In genomic region chr7:47581442-47581820, GRCh38 we compare ENCODE assay signal across 8 cellular contexts. TPM values are rescaled to one million over a fixed set of nuclear protein-coding genes. Genes with fewer than 3 reads are reported as not detected.
DNase-seq lines count a peak whose midpoint lies in the region; ATAC-seq and TF ChIP-seq lines count a peak whose summit lies in the region.

No MANE protein-coding gene starts in this region.

- TF ChIP-seq POLR2A in transverse colon (IDR thresholded peaks at IDR 0.05), result peak; percentile 27

- no peak for TF ChIP-seq CTCF in colonic mucosa (IDR thresholded peaks at IDR 0.05)
- TF ChIP-seq CTCF in transverse colon (IDR thresholded peaks at IDR 0.05), result no peak

- peak overlapping the region; percentile 97 for H2BK15ac ChIP-seq in mesenchymal stem cell (ENCODE audit: low read depth, poor library complexity, severe bottlenecking)

- WGBS in mesenchymal stem cell, result 1% methylated on average over 27 of the region's 36 CpGs
- 0% methylated on average over 3 of the region's 36 CpGs; no CpG with 5 or more reads in 1 of the 2 donors for WGBS in transverse colon (ENCODE audit: low coverage in 1 of 2), 2 donors

- peaks cover 10% of the 10 kb centered on the region for H3K4me1 ChIP-seq in colonic mucosa
- peaks cover 30% of the 10 kb centered on the region for H3K4me1 ChIP-seq in mesenchymal stem cell (ENCODE audit: control insufficient read depth, insufficient read depth, low read depth, low read length)
- peaks cover 7 to 57% (median 36%) of the 10 kb centered on the region in 4 donors for H3K4me1 ChIP-seq in transverse colon

- H3K4me3 ChIP-seq in colonic mucosa (peak overlapping the region; percentile 67), mesenchymal stem cell (ENCODE audit: insufficient read depth in 1 of 2, low read depth in 1 of 2, low read length in 2 of 2) (peak overlapping the region; percentile 70 to 79), transverse colon (peak overlapping the region; percentile 73 to 95 (median 80))

- no peak for TF ChIP-seq EP300 in transverse colon (IDR thresholded peaks at IDR 0.05; ENCODE audit: low read depth)

- DNase-seq in NCI-H1417 (lab: John Stamatoyannopoulos, UW), result peak in 2 of 3 experiments; percentile 63 to 68
- DNase-seq in NCI-H1417 treated with DMSO at 0.1 percent for 48 hours (lab: John Stamatoyannopoulos, UW), result no peak
- DNase-seq in colonic mucosa, result peak; percentile 80
- peak; percentile 34 for DNase-seq in mesenchymal stem cell
- DNase-seq in transverse colon, result peak; percentile 63
- DNase-seq in NCI-H2227 (lab: John Stamatoyannopoulos, UW; ENCODE audit: unreplicated experiment), result no peak
- no peak for DNase-seq in GDM1 (lab: John Stamatoyannopoulos, UW)

- peak overlapping the region in 1 of 2 experiments; percentile 50 for H3K14ac ChIP-seq in mesenchymal stem cell (ENCODE audit: low read length in 2 of 2)

- H3K36me3 ChIP-seq in colonic mucosa (no peaks in the 10 kb centered on the region), mesenchymal stem cell (ENCODE audit: control insufficient read depth in 1 of 2, insufficient read depth in 2 of 2, low read depth in 1 of 2, low read length in 2 of 2) (peaks cover 0 to 15% of the 10 kb centered on the region in 2 experiments), transverse colon (no peaks in the 10 kb centered on the region)

- ATAC-seq in GM19463 (IDR thresholded peaks at IDR 0.05; ENCODE audit: unreplicated experiment), result no peak

- H2BK120ac ChIP-seq in mesenchymal stem cell (ENCODE audit: low read depth, low read length), result peak overlapping the region; percentile 99

- H3K27me3 ChIP-seq in colonic mucosa (no peaks in the 10 kb centered on the region), mesenchymal stem cell (ENCODE audit: control insufficient read depth in 1 of 2, insufficient read depth in 1 of 2, low read length in 2 of 2) (peaks cover 0 to 52% of the 10 kb centered on the region in 2 experiments), transverse colon (no peaks in the 10 kb centered on the region)

- H2AFZ ChIP-seq in mesenchymal stem cell (ENCODE audit: low read depth, low read length), result no peak overlapping the region

- peak overlapping the region; percentile 99 for H4K91ac ChIP-seq in mesenchymal stem cell (ENCODE audit: low read length)

- H4K8ac ChIP-seq in mesenchymal stem cell (ENCODE audit: low read length), result peak overlapping the region; percentile 95

- peak overlapping the region; percentile 66 for H3K27ac ChIP-seq in colonic mucosa
- H3K27ac ChIP-seq in mesenchymal stem cell (ENCODE audit: low read length, poor library complexity, severe bottlenecking), result no peak overlapping the region
- peak overlapping the region; percentile 80 to 93 (median 90) for H3K27ac ChIP-seq in transverse colon

- H3K9me3 ChIP-seq in colonic mucosa, result no peaks in the 10 kb centered on the region
- peaks cover 6% of the 10 kb centered on the region for H3K9me3 ChIP-seq in mesenchymal stem cell (ENCODE audit: control insufficient read depth, low read length)
- H3K9me3 ChIP-seq in transverse colon, result no peaks in the 10 kb centered on the region

- peak overlapping the region; percentile 79 for H3K4me2 ChIP-seq in mesenchymal stem cell (ENCODE audit: low read length, poor library complexity, severe bottlenecking)

- peak overlapping the region; percentile 79 to 97 for H3K18ac ChIP-seq in mesenchymal stem cell (ENCODE audit: low read depth in 1 of 2, low read length in 2 of 2)

- peak overlapping the region; percentile 90 to 99 for H3K4ac ChIP-seq in mesenchymal stem cell (ENCODE audit: low read depth in 1 of 2, low read length in 2 of 2)

- H3K23ac ChIP-seq in mesenchymal stem cell (ENCODE audit: low read length in 2 of 2), result peak overlapping the region; percentile 57 to 70

- H2BK5ac ChIP-seq in mesenchymal stem cell (ENCODE audit: low read depth, low read length, poor library complexity, severe bottlenecking), result peak overlapping the region; percentile 81

- intact Hi-C loops in colonic mucosa (cut with DNase I), result loop anchor here (10.0 kb wide), 1 partner anchor 137 kb away; no protein-coding TSS in a partner anchor
- intact Hi-C loops in transverse colon (cut with DNase I; ENCODE audit: low total_unique reads), result no loop called here

- peak overlapping the region in 1 of 2 experiments; percentile 45 for H2BK12ac ChIP-seq in mesenchymal stem cell (ENCODE audit: low read length in 2 of 2)

- peak overlapping the region; percentile 89 to 95 for H3K9ac ChIP-seq in colonic mucosa (ENCODE audit: low read depth in 2 of 2, low read length in 2 of 2)
- H3K9ac ChIP-seq in mesenchymal stem cell (ENCODE audit: low read length), result peak overlapping the region; percentile 29

- no peak overlapping the region for H2AK5ac ChIP-seq in mesenchymal stem cell (ENCODE audit: low read length, severe bottlenecking)

- in situ Hi-C loops in transverse colon (cut with MboI; ENCODE audit: low pct_ligation_motif_present in 1 of 4, low pct_unique_long_range_greater_than_20kb in 1 of 4, low sequenced_read_pairs in 3 of 4), result loop anchor here in 2 of 4 donors (25.0 kb wide), 2 partner anchors 119 to 231 kb away; no protein-coding TSS in a partner anchor

- peaks cover 11% of the 10 kb centered on the region for H3K79me1 ChIP-seq in mesenchymal stem cell (replicated peaks; ENCODE audit: low read length, poor library complexity, severe bottlenecking)

RNA-seq across cellular contexts. Expression of gene TNS3, which starts 0.5 kb away (rescaled TPM):
- 10 to 100 TPM; 41.1 to 58.2 TPM for total RNA-seq in colonic mucosa
- polyA plus RNA-seq in mesenchymal stem cell (2013, experiment 1 of 2), result 142 TPM
- 136 TPM for polyA plus RNA-seq in mesenchymal stem cell (2013, experiment 2 of 2)
- total RNA-seq in transverse colon, result 100 to 1,000 TPM in 1 of 4 donors, 10 to 100 TPM in 3; 58.5 to 104 (median 72.7) TPM

Comparison
In these comparisons a context has a peak if more than half of its experiments do, and no peak if none do; other contexts are left out.
1. DNase-seq: peak in NCI-H1417 (2 of 3), colonic mucosa (single experiment), mesenchymal stem cell (single experiment) and transverse colon (single experiment); none in NCI-H1417 treated with DMSO at 0.1 percent for 48 hours (single experiment), NCI-H2227 (single experiment) and GDM1 (single experiment).
2. Peak in every context shown above with its lines, with median percentiles within 50 percentile points of each other: H3K4me3 ChIP-seq.